10 cellular contexts compared by ENCODE assay signal in the genomic region with DNA sequence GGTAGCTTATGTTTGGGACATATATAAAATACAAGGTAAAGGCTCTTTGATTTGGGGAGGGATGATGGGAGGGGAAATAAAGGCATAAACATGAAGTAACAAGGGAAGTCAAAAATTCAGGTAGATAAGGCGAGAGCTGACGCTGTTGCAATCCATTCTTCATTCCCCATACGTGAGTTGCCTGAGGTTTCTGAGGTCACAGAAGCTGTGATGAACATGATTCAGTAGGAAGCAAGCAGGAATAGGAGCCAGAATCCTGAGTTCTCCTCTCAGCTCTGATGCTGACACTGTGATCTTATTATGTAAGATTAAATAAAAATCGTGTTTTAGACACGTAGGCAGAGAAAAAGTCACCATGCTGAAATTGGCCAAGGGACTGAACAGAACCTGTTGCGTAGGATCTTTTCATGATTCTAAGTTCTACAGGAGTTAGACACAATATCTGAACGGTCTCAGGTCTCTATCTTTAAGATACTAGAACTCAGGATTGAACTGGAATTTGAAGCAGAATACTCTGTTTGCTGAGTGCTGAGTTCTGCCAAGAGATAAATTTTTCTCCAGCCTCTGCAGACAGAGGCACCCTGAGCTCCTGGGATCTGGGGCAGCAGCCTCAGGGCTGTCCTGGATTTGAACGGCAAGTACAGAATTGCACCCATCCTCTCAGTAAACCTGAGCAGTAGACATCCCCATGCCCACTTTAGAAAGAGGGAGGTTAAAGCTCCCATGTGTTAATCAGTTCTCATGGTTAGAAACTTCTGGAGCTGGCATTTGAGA. TPM values are rescaled to one million over a fixed set of nuclear protein-coding genes. Genes with fewer than 3 reads are reported as not detected.
DNase-seq lines count a peak whose midpoint lies in the region; ATAC-seq and TF ChIP-seq lines count a peak whose summit lies in the region.
"Had no signal": no experiment of that assay in that cellular context is flagged by ENCODE, and none has a peak within 500 bp of the region (broad histone marks: within the 10 kb centered on the region; RNA-seq: fewer than 3 reads in every experiment).

No MANE protein-coding gene starts in this region.

- no peaks in the 10 kb centered on the region for H3K9me3 ChIP-seq in vagina
- H3K9me3 ChIP-seq: thoracic aorta had no signal

- peak overlapping the region in 5 of 7 donors; percentile 83 to 93 (median 89) for H3K27ac Mint-ChIP-seq in CD14-positive monocyte
- peak overlapping the region in 2 of 3 donors; percentile 2 to 13 for H3K27ac Mint-ChIP-seq in IgD-negative memory B cell
- peak overlapping the region; percentile 36 for H3K27ac Mint-ChIP-seq in central memory CD8-positive, alpha-beta T cell (ENCODE audit: low read depth)
- peak overlapping the region; percentile 77 to 98 for H3K27ac Mint-ChIP-seq in natural killer cell treated with Interleukin-12 subunit alpha and Interleukin-12 subunit beta and Interleukin-15 and Interleukin-18, amount 100 ng/mL, for 72 hours

- peaks cover 36% of the 10 kb centered on the region for H3K4me1 ChIP-seq in vagina

- peaks cover 0 to 4% (median 2%) of the 10 kb centered on the region in 7 donors for H3K9me3 Mint-ChIP-seq in CD14-positive monocyte
- peaks cover 2 to 13% (median 8%) of the 10 kb centered on the region in 3 donors for H3K9me3 Mint-ChIP-seq in IgD-negative memory B cell
- no peaks in the 10 kb centered on the region for H3K9me3 Mint-ChIP-seq in central memory CD8-positive, alpha-beta T cell
- peaks cover 9% of the 10 kb centered on the region for H3K9me3 Mint-ChIP-seq in natural killer cell treated with Interleukin-12 subunit alpha and Interleukin-12 subunit beta and Interleukin-15 and Interleukin-18, amount 100 ng/mL, for 72 hours

- TF ChIP-seq POLR2A in vagina (IDR thresholded peaks at IDR 0.05): no peak

- ATAC-seq in central memory CD8-positive, alpha-beta T cell (replicated peaks; ENCODE audit: extremely low read depth, poor library complexity, severe bottlenecking): no peak
- no peak for ATAC-seq in natural killer cell treated with Interleukin-12 subunit alpha and Interleukin-12 subunit beta and Interleukin-15 and Interleukin-18, amount 100 ng/mL, for 72 hours
- ATAC-seq in HG03457 (IDR thresholded peaks at IDR 0.05; ENCODE audit: unreplicated experiment): no peak

- no peak overlapping the region for H3K27ac ChIP-seq in vagina
- H3K27ac ChIP-seq: thoracic aorta had no signal

- H3K4me3 ChIP-seq in vagina: no peak overlapping the region
- H3K4me3 ChIP-seq: lung, thoracic aorta had no signal

- intact Hi-C loops in CD14-positive monocyte (cut with micrococcal nuclease) (loop anchor here in 1 of 2 donors (5.0 kb wide), 1 partner anchor 42 kb away; no protein-coding TSS in a partner anchor), vagina (cut with DNase I) (no loop called here)

- H3K36me3 ChIP-seq in vagina: no peaks in the 10 kb centered on the region
- H3K36me3 ChIP-seq: thoracic aorta had no signal

- no peaks in the 10 kb centered on the region for H3K27me3 ChIP-seq in vagina

- TF ChIP-seq CTCF in CD14-positive monocyte (IDR thresholded peaks at IDR 0.05) (no peak), vagina (IDR thresholded peaks at IDR 0.05) (no peak)

- H3K4me1 Mint-ChIP-seq in CD14-positive monocyte (peaks cover 90% of the 10 kb centered on the region), IgD-negative memory B cell (peaks cover 31 to 38% (median 34%) of the 10 kb centered on the region in 3 donors)
- peaks cover 74% of the 10 kb centered on the region for H3K4me1 Mint-ChIP-seq in central memory CD8-positive, alpha-beta T cell
- peaks cover 62 to 87% of the 10 kb centered on the region in 2 donors for H3K4me1 Mint-ChIP-seq in natural killer cell treated with Interleukin-12 subunit alpha and Interleukin-12 subunit beta and Interleukin-15 and Interleukin-18, amount 100 ng/mL, for 72 hours (ENCODE audit: low read depth in 2 of 2)

- H3K4me3 Mint-ChIP-seq in CD14-positive monocyte: peak overlapping the region in 1 of 2 donors; percentile 74
- H3K4me3 Mint-ChIP-seq in IgD-negative memory B cell: peak overlapping the region in 3 of 4 donors; percentile 11 to 81 (median 74)
- peak overlapping the region; percentile 69 for H3K4me3 Mint-ChIP-seq in central memory CD8-positive, alpha-beta T cell
- peak overlapping the region; percentile 84 for H3K4me3 Mint-ChIP-seq in natural killer cell treated with Interleukin-12 subunit alpha and Interleukin-12 subunit beta and Interleukin-15 and Interleukin-18, amount 100 ng/mL, for 72 hours

- DNase-seq in CD14-positive monocyte (ENCODE audit: low spot score) (no peak), vagina (ENCODE audit: extremely low spot score in 2 of 2) (no peak), NCI-H748 treated with DMSO at 0.1 percent for 48 hours (lab: John Stamatoyannopoulos, UW) (no peak), SKM-1 (lab: John Stamatoyannopoulos, UW; ENCODE audit: unreplicated experiment) (no peak)
- DNase-seq in central memory CD8-positive, alpha-beta T cell (ENCODE audit: low spot score in 2 of 2): no peak
- DNase-seq in natural killer cell treated with Interleukin-12 subunit alpha and Interleukin-12 subunit beta and Interleukin-15 and Interleukin-18, amount 100 ng/mL, for 72 hours (ENCODE audit: low spot score): no peak

- peaks cover 0 to 1% (median 0%) of the 10 kb centered on the region in 3 donors for H3K27me3 Mint-ChIP-seq in CD14-positive monocyte (ENCODE audit: low read depth in 3 of 3)
- no peaks in the 10 kb centered on the region for H3K27me3 Mint-ChIP-seq in IgD-negative memory B cell
- no peaks in the 10 kb centered on the region for H3K27me3 Mint-ChIP-seq in central memory CD8-positive, alpha-beta T cell
- H3K27me3 Mint-ChIP-seq in natural killer cell treated with Interleukin-12 subunit alpha and Interleukin-12 subunit beta and Interleukin-15 and Interleukin-18, amount 100 ng/mL, for 72 hours: no peaks in the 10 kb centered on the region

- H3K36me3 Mint-ChIP-seq in CD14-positive monocyte (peaks cover 7 to 8% of the 10 kb centered on the region in 2 donors), IgD-negative memory B cell (peaks cover 4% of the 10 kb centered on the region)
- peaks cover 6% of the 10 kb centered on the region for H3K36me3 Mint-ChIP-seq in central memory CD8-positive, alpha-beta T cell (ENCODE audit: insufficient read depth)
- peaks cover 5% of the 10 kb centered on the region for H3K36me3 Mint-ChIP-seq in natural killer cell treated with Interleukin-12 subunit alpha and Interleukin-12 subunit beta and Interleukin-15 and Interleukin-18, amount 100 ng/mL, for 72 hours

RNA-seq across cellular contexts. Expression of gene KLF6, which starts 21.0 kb away (rescaled TPM):
- 100 to 1,000 TPM; 499 to 510 TPM for polyA plus RNA-seq in CD14-positive monocyte
- polyA plus RNA-seq in IgD-negative memory B cell: 1,101 TPM
- total RNA-seq in natural killer cell treated with Interleukin-12 subunit alpha and Interleukin-12 subunit beta and Interleukin-15 and Interleukin-18, amount 100 ng/mL, for 72 hours: 100 to 1,000 TPM; 225 to 236 TPM
- total RNA-seq in vagina: 145 TPM

Comparison
In these comparisons a context has a peak if more than half of its experiments do, and no peak if none do; other contexts are left out.
1. H3K27ac Mint-ChIP-seq: peak in every context shown above with its lines; median percentile 89 in CD14-positive monocyte; 88 in natural killer cell treated with Interleukin-12 subunit alpha and Interleukin-12 subunit beta and Interleukin-15 and Interleukin-18, amount 100 ng/mL, for 72 hours; 36 in central memory CD8-positive, alpha-beta T cell; 8 in IgD-negative memory B cell.